In genomic region chrX:152175892-152176291, GRCh38 we compare ENCODE assay signal across 7 cellular contexts. TPM values are rescaled to one million over a fixed set of nuclear protein-coding genes. Genes with fewer than 3 reads are reported as not detected.
"Had no signal": no experiment of that assay in that cellular context is flagged by ENCODE, and none has a peak within 500 bp of the region (broad histone marks: within the 10 kb centered on the region; RNA-seq: fewer than 3 reads in every experiment).

No MANE protein-coding gene starts in this region.

RNA-seq across cellular contexts. Expression of gene MAGEA10, which starts 37.5 kb away (rescaled TPM):
- total RNA-seq: GM23248, GM23338, H1, H4, H7, H9, HFFc6 had no signal
- polyA plus RNA-seq: GM23248, GM23338, H1 had no signal
